29 cellular contexts compared by ENCODE assay signal in genomic region chr2:43052944-43053306, GRCh38.
"Had no signal": no experiment of that assay in that cellular context is flagged by ENCODE, and none has a peak within 500 bp of the region (broad histone marks: within the 10 kb centered on the region; RNA-seq: fewer than 3 reads in every experiment).

No MANE protein-coding gene starts in this region.

- H3K27me3 ChIP-seq: adrenal gland, body of pancreas had no signal

- H3K9me3 ChIP-seq: adrenal gland, body of pancreas had no signal

- H3K27ac Mint-ChIP-seq: activated CD4-positive, alpha-beta memory T cell treated with anti-CD3 and anti-CD28 coated beads for 36 hours; activated CD4-positive, alpha-beta T cell treated with anti-CD3 and anti-CD28 coated beads for 36 hours; activated CD4-positive, alpha-beta T cell treated with anti-CD3 and anti-CD28 coated beads, Interleukin-2, amount 10 ng/mL, durations not matched to agents 7 days and 5 days; activated naive CD4-positive, alpha-beta T cell treated with anti-CD3 and anti-CD28 coated beads for 36 hours; activated T-helper 1 cell treated with anti-CD3 and anti-CD28 coated beads, Interleukin-12 subunit alpha, Interleukin-12 subunit beta, Interleukin-2, Interleukin-4 antibody, amounts not matched to agents 30 ng/mL and 10 ng/mL and 1 ng/mL, durations not matched to agents 14 hours and 24 hours and 36 hours; WTC11 had no signal

- H3K4me3 ChIP-seq: adrenal gland, body of pancreas had no signal

- DNase-seq: activated CD4-positive, alpha-beta memory T cell treated with anti-CD3 and anti-CD28 coated beads for 36 hours; activated CD4-positive, alpha-beta T cell treated with anti-CD3 and anti-CD28 coated beads for 36 hours; activated CD4-positive, alpha-beta T cell treated with anti-CD3 and anti-CD28 coated beads, Interleukin-2, amount 10 ng/mL, durations not matched to agents 7 days and 5 days; activated CD8-positive, alpha-beta memory T cell treated with anti-CD3 and anti-CD28 coated beads, Interleukin-2, amount 50 U/mL, for 4 hours; activated gamma-delta T cell treated with Interleukin-2 at 50 U/mL for 16 hours; activated naive CD4-positive, alpha-beta T cell treated with anti-CD3 and anti-CD28 coated beads for 36 hours; activated T-cell treated with anti-CD3 and anti-CD28 coated beads for 4 hours; activated T-cell treated with anti-CD3 and anti-CD28 coated beads, Interleukin-2, amount 50 U/mL, for 4 hours; adrenal gland; body of pancreas; caudate nucleus; cerebellar nuclear complex; Kasumi-1; KBM-7; MM.1S; MV-4-11; NCI-H1092; NCI-H1436 treated with DMSO at 0.1 percent for 48 hours; NCI-H1694 treated with DMSO at 0.1 percent for 48 hours; NCI-H2029; NCI-H2107; NCI-H2171; NCI-H510A; SIG-M5 had no signal

- H3K36me3 Mint-ChIP-seq: activated CD4-positive, alpha-beta memory T cell treated with anti-CD3 and anti-CD28 coated beads for 36 hours; activated naive CD4-positive, alpha-beta T cell treated with anti-CD3 and anti-CD28 coated beads, Interleukin-2, amount 50 U/mL, for 72 hours; WTC11 had no signal

- H3K27me3 Mint-ChIP-seq: activated CD4-positive, alpha-beta memory T cell treated with anti-CD3 and anti-CD28 coated beads for 36 hours had no signal

- H3K36me3 ChIP-seq: adrenal gland had no signal

- H3K4me3 Mint-ChIP-seq: activated CD4-positive, alpha-beta memory T cell treated with anti-CD3 and anti-CD28 coated beads for 36 hours; activated CD4-positive, alpha-beta T cell treated with anti-CD3 and anti-CD28 coated beads for 36 hours; activated CD4-positive, alpha-beta T cell treated with anti-CD3 and anti-CD28 coated beads, Interleukin-2, amount 10 ng/mL, durations not matched to agents 7 days and 5 days; activated naive CD4-positive, alpha-beta T cell treated with anti-CD3 and anti-CD28 coated beads for 36 hours; activated T-cell treated with anti-CD3 and anti-CD28 coated beads, Interleukin-2, amount 50 U/mL, for 4 hours; activated T-helper 1 cell treated with anti-CD3 and anti-CD28 coated beads, Interleukin-12 subunit alpha, Interleukin-12 subunit beta, Interleukin-2, Interleukin-4 antibody, amounts not matched to agents 30 ng/mL and 10 ng/mL and 1 ng/mL, durations not matched to agents 14 hours and 24 hours and 36 hours; WTC11 had no signal

- H3K27ac ChIP-seq: body of pancreas had no signal

- H3K9me3 Mint-ChIP-seq: activated CD4-positive, alpha-beta memory T cell treated with anti-CD3 and anti-CD28 coated beads for 36 hours; activated CD4-positive, alpha-beta T cell treated with anti-CD3 and anti-CD28 coated beads, Interleukin-2, amount 10 ng/mL, durations not matched to agents 7 days and 5 days; activated naive CD4-positive, alpha-beta T cell treated with anti-CD3 and anti-CD28 coated beads for 36 hours; activated naive CD4-positive, alpha-beta T cell treated with anti-CD3 and anti-CD28 coated beads, Interleukin-2, amount 50 U/mL, for 72 hours; activated T-cell treated with anti-CD3 and anti-CD28 coated beads, Interleukin-2, amount 50 U/mL, for 4 hours; activated T-helper 1 cell treated with anti-CD3 and anti-CD28 coated beads, Interleukin-12 subunit alpha, Interleukin-12 subunit beta, Interleukin-2, Interleukin-4 antibody, amounts not matched to agents 30 ng/mL and 10 ng/mL and 1 ng/mL, durations not matched to agents 14 hours and 24 hours and 36 hours; WTC11 had no signal

- ATAC-seq: activated CD4-positive, alpha-beta T cell treated with anti-CD3 and anti-CD28 coated beads for 36 hours; activated CD4-positive, CD25-positive, alpha-beta regulatory T cell treated with anti-CD3 and anti-CD28 coated beads, Interleukin-2, amount 50 U/mL, for 24 hours; activated naive CD4-positive, alpha-beta T cell treated with anti-CD3 and anti-CD28 coated beads, Interleukin-2, amount 50 U/mL, for 72 hours; activated T-cell treated with anti-CD3 and anti-CD28 coated beads, Interleukin-2, amount 50 U/mL, for 4 hours; body of pancreas; Panc1; WTC11 had no signal
